ENCODE assay signal across 13 cellular contexts in genomic region chrY:12393190-12393589, GRCh38.
DNase-seq lines count a peak whose midpoint lies in the region; ATAC-seq and TF ChIP-seq lines count a peak whose summit lies in the region.
"Had no signal": no experiment of that assay in that cellular context is flagged by ENCODE, and none has a peak within 500 bp of the region (broad histone marks: within the 10 kb centered on the region; RNA-seq: fewer than 3 reads in every experiment).

No MANE protein-coding gene starts in this region.

- TF ChIP-seq CTCF in VCaP (conservative IDR thresholded peaks at IDR 0.05) (no peak), lower lobe of right lung (IDR thresholded peaks at IDR 0.05) (no peak), GM13976 (IDR thresholded peaks at IDR 0.05; ENCODE audit: borderline replicate concordance, control extremely low read depth, extremely low read depth, insufficient read depth, missing control alignments) (no peak)

- no peaks in the 10 kb centered on the region for H3K36me3 ChIP-seq in lower lobe of right lung

- H3K4me3 ChIP-seq in lower lobe of right lung = no peak overlapping the region
- H3K4me3 ChIP-seq: A549, GM23338 had no signal

- H3K4me1 ChIP-seq in lower lobe of right lung = no peaks in the 10 kb centered on the region
- H3K4me1 ChIP-seq: A549, Caco-2 had no signal

- intact Hi-C loops in lower lobe of right lung (cut with DNase I) = no loop called here

- H3K27ac ChIP-seq in VCaP (peak overlapping the region; percentile 96), lower lobe of right lung (no peak overlapping the region)
- H3K27ac ChIP-seq: A549, C4-2B had no signal

- no peaks in the 10 kb centered on the region for H3K9me3 ChIP-seq in lower lobe of right lung
- H3K9me3 ChIP-seq: A549, Caco-2 had no signal

- no peaks in the 10 kb centered on the region for H3K27me3 ChIP-seq in lower lobe of right lung (ENCODE audit: low read depth)

- in situ Hi-C loops in GM13976 (cut with MboI; ENCODE audit: low sequenced_read_pairs, unreplicated experiment) = no loop called here

- DNase-seq in RPMI8226 = peak; percentile 30
- peak; percentile 47 for DNase-seq in lower lobe of right lung
- no peak for DNase-seq in NCI-H524 (lab: John Stamatoyannopoulos, UW)
- DNase-seq in GM13976 (ENCODE audit: low spot score) = no peak
- no peak for DNase-seq in NCI-H1930 (lab: John Stamatoyannopoulos, UW)
- DNase-seq: AML-193; Caco-2; CD4-positive, alpha-beta T cell; HCEC 1CT had no signal

- peak in 1 of 2 donors; percentile 43 for ATAC-seq in lower lobe of right lung
- ATAC-seq: A549, GM23338 had no signal

Comparison
In these comparisons a context has a peak if more than half of its experiments do, and no peak if none do; other contexts are left out.
1. DNase-seq: peak in RPMI8226 (single experiment) and lower lobe of right lung (single experiment); none in NCI-H524 (0 of 2), GM13976 (single experiment) and NCI-H1930 (0 of 2).